ENCODE assay signal across 23 cellular contexts in the genomic region with DNA sequence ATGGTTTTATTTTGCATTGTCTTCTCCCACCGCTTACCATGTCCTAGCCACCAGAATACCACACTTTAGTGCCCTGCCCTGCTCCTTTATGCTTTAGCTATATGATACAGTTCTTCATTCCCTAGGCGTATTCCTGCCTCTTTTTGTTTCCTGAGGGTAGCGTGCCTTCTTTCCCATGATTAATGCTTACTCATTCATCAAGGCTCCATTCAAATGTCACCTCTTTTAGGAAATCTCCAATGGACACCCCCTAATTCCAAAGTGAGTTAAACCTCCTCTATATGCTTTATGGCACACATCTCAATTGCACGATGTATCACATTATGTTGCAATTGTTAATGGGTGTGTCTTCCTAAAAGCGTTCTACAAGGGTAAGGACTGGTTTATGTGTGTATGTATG. TPM values are rescaled to one million over a fixed set of nuclear protein-coding genes. Genes with fewer than 3 reads are reported as not detected.
DNase-seq lines count a peak whose midpoint lies in the region; ATAC-seq, FAIRE-seq and TF ChIP-seq lines count a peak whose summit lies in the region.
"Had no signal": no experiment of that assay in that cellular context is flagged by ENCODE, and none has a peak within 500 bp of the region (broad histone marks: within the 10 kb centered on the region; RNA-seq: fewer than 3 reads in every experiment).

No MANE protein-coding gene starts in this region.

- DNase-seq in HAP-1 (ENCODE audit: low spot score in 2 of 2), result peak; percentile 20 to 26
- peak; percentile 3 for DNase-seq in NCI-H460 (ENCODE audit: extremely low read depth, low read depth)
- peak; percentile 23 for DNase-seq in bronchial epithelial cell (ENCODE audit: low read depth)
- no peak for DNase-seq in HCEC 1CT
- no peak for DNase-seq in lower leg skin (ENCODE audit: low spot score in 2 of 2)
- DNase-seq: C1 segment of cervical spinal cord; Caco-2; CD4-positive, alpha-beta memory T cell; NCI-H1092; NCI-H1436; NCI-H187; NCI-H510A; NCI-H69; Right ventricle myocardium superior had no signal

- H3K36me3 ChIP-seq in HAP-1 (replicated peaks) (no peaks in the 10 kb centered on the region), bronchial epithelial cell (ENCODE audit: control insufficient read depth, insufficient read depth, low read length) (no peaks in the 10 kb centered on the region)
- H3K36me3 ChIP-seq: SJSA1 had no signal

- intact Hi-C loops in lower leg skin (cut with DNase I; ENCODE audit: low total_unique reads), result no loop called here

- 55 to 63% methylated on average over 5 of the region's 5 CpGs for WGBS in lower leg skin, 2 donors

- ATAC-seq in GM21717 (IDR thresholded peaks at IDR 0.05; ENCODE audit: unreplicated experiment), result no peak
- ATAC-seq in HG03342 (IDR thresholded peaks at IDR 0.05; ENCODE audit: unreplicated experiment), result no peak

- TF ChIP-seq POLR2A in lower leg skin (IDR thresholded peaks at IDR 0.05), result no peak

- TF ChIP-seq CTCF in bronchial epithelial cell (IDR thresholded peaks at IDR 0.05; ENCODE audit: insufficient read depth, low read length, severe bottlenecking) (no peak), lower leg skin (IDR thresholded peaks at IDR 0.05) (no peak)

- no peaks in the 10 kb centered on the region for H3K27me3 ChIP-seq in HAP-1 (ENCODE audit: low read depth)
- H3K27me3 ChIP-seq in bronchial epithelial cell (ENCODE audit: control insufficient read depth, insufficient read depth, low read length), result no peaks in the 10 kb centered on the region
- H3K27me3 ChIP-seq: SJSA1 had no signal

- no peaks in the 10 kb centered on the region for H3K9me3 ChIP-seq in HAP-1
- H3K9me3 ChIP-seq: Caco-2, SJSA1 had no signal

- H3K4me3 ChIP-seq in HAP-1 (no peak overlapping the region), bronchial epithelial cell (ENCODE audit: low read depth, low read length) (no peak overlapping the region), lower leg skin (ENCODE audit: low read depth, poor library complexity, severe bottlenecking) (no peak overlapping the region)
- H3K4me3 ChIP-seq: SJSA1 had no signal

- FAIRE-seq in bronchial epithelial cell (lab: Jason Lieb, UNC), result no peak
- FAIRE-seq: GM19239, H54, RCC 7860 had no signal

- in situ Hi-C loops in HAP-1 (cut with MboI; ENCODE audit: low sequenced_read_pairs), result no loop called here

- peaks cover 18% of the 10 kb centered on the region for H3K4me1 ChIP-seq in HAP-1
- H3K4me1 ChIP-seq: Caco-2, SJSA1 had no signal

RNA-seq across cellular contexts. Expression of a gene that starts 46.2 kb away (rescaled TPM):
- total RNA-seq in NCI-H460 (2014; rRNA removed; shearing (Covaris generic)), result not detected in 2 replicates
- not detected in 2 replicates for polyA plus RNA-seq in NCI-H460 (2014; cell fraction: nucleus; rRNA removed)
- not detected in 2 replicates for total RNA-seq in bronchial epithelial cell
- total RNA-seq in lower leg skin, result not detected
- total RNA-seq: A673; Caco-2; CD4-positive, alpha-beta memory T cell; Right ventricle myocardium superior; SJSA1; T-helper 2 cell treated with Interferon-gamma antibody and Interleukin-4, amounts not matched to agents 100 ng/mL and 5 ng/mL, for 36 hours had no signal
- polyA plus RNA-seq: CD4-positive, alpha-beta memory T cell; IgD-negative memory B cell had no signal

Comparison
In these comparisons a context has a peak if more than half of its experiments do, and no peak if none do; other contexts are left out.
1. DNase-seq: peak in HAP-1 (2 of 2), NCI-H460 (single experiment) and bronchial epithelial cell (single experiment); none in HCEC 1CT (single experiment) and lower leg skin (0 of 2).